ENCODE assay signal across 14 cellular contexts in genomic region chr19:45420356-45420755, GRCh38. TPM values are rescaled to one million over a fixed set of nuclear protein-coding genes. Genes with fewer than 3 reads are reported as not detected.
A peak's percentile ranks its signal among the peaks of the same experiment; 100 is the strongest.
DNase-seq lines count a peak whose midpoint lies in the region; ATAC-seq and TF ChIP-seq lines count a peak whose summit lies in the region.
"Had no signal": no experiment of that assay in that cellular context is flagged by ENCODE, and none has a peak within 500 bp of the region (broad histone marks: within the 10 kb centered on the region; RNA-seq: fewer than 3 reads in every experiment).

No MANE protein-coding gene starts in this region.

- peaks cover 46% of the 10 kb centered on the region for H3K4me1 Mint-ChIP-seq in activated CD4-positive, alpha-beta T cell treated with anti-CD3 and anti-CD28 coated beads, Interleukin-2, amount 10 ng/mL, durations not matched to agents 24 days and 14 days
- H3K4me1 Mint-ChIP-seq in activated naive CD8-positive, alpha-beta T cell (ENCODE audit: low read depth) = peaks cover 44% of the 10 kb centered on the region
- peaks cover 37% of the 10 kb centered on the region for H3K4me1 Mint-ChIP-seq in nephron progenitor cell

- H3K36me3 Mint-ChIP-seq in activated CD4-positive, alpha-beta T cell treated with anti-CD3 and anti-CD28 coated beads, Interleukin-2, amount 10 ng/mL, durations not matched to agents 24 days and 14 days (ENCODE audit: low read depth) = peaks cover 52% of the 10 kb centered on the region
- peaks cover 4% of the 10 kb centered on the region for H3K36me3 Mint-ChIP-seq in activated naive CD8-positive, alpha-beta T cell
- peaks cover 34% of the 10 kb centered on the region for H3K36me3 Mint-ChIP-seq in nephron progenitor cell (ENCODE audit: low read depth)
- H3K36me3 Mint-ChIP-seq: type B pancreatic cell had no signal

- BruUV-seq in IMR-90 (replicated peaks; lab: Mats Ljungman, UMichigan) = no TSS peak

- H3K27ac ChIP-seq in IMR-90 (ENCODE audit: insufficient read depth, low read length) = no peak overlapping the region
- H3K27ac ChIP-seq: WERI-Rb-1 had no signal

- H4K20me1 ChIP-seq in IMR-90 (ENCODE audit: insufficient read depth, low read length) = no peaks in the 10 kb centered on the region

- H2BK20ac ChIP-seq in IMR-90 (ENCODE audit: low read depth, low read length) = no peak overlapping the region

- peaks cover 43% of the 10 kb centered on the region for H3K36me3 ChIP-seq in IMR-90 (ENCODE audit: control insufficient read depth, insufficient read depth, low read length)

- H3K27me3 Mint-ChIP-seq in activated CD4-positive, alpha-beta T cell treated with anti-CD3 and anti-CD28 coated beads, Interleukin-2, amount 10 ng/mL, durations not matched to agents 24 days and 14 days = no peaks in the 10 kb centered on the region
- H3K27me3 Mint-ChIP-seq in activated naive CD8-positive, alpha-beta T cell = no peaks in the 10 kb centered on the region
- H3K27me3 Mint-ChIP-seq in nephron progenitor cell (ENCODE audit: low read depth, poor library complexity) = no peaks in the 10 kb centered on the region
- H3K27me3 Mint-ChIP-seq: type B pancreatic cell had no signal

- no peak overlapping the region for H3K4me2 ChIP-seq in IMR-90 (ENCODE audit: low read depth, low read length)

- no peak overlapping the region for H3K23ac ChIP-seq in IMR-90 (ENCODE audit: low read depth, low read length)

- in situ Hi-C loops in IMR-90 (cut with MboI; ENCODE audit: low sequenced_read_pairs) = no loop called here

- TF ChIP-seq POLR2A in IMR-90 (IDR thresholded peaks at IDR 0.05; ENCODE audit: low read depth, low read length) = no peak

- H2BK5ac ChIP-seq in IMR-90 (ENCODE audit: low read depth, low read length, poor library complexity, severe bottlenecking) = no peak overlapping the region

- no peaks in the 10 kb centered on the region for H3K9me3 Mint-ChIP-seq in activated CD4-positive, alpha-beta T cell treated with anti-CD3 and anti-CD28 coated beads, Interleukin-2, amount 10 ng/mL, durations not matched to agents 24 days and 14 days
- H3K9me3 Mint-ChIP-seq in activated naive CD8-positive, alpha-beta T cell (ENCODE audit: low read depth) = no peaks in the 10 kb centered on the region
- H3K9me3 Mint-ChIP-seq in nephron progenitor cell = no peaks in the 10 kb centered on the region
- H3K9me3 Mint-ChIP-seq: HFFc6, neural crest cell, type B pancreatic cell had no signal

- 86% methylated on average over 8 of the region's 10 CpGs; no CpG with 5 or more reads in 1 of the 2 experiments for WGBS in IMR-90 (ENCODE audit: extremely low coverage in 2 of 2, insufficient read length in 1 of 2), 2 experiments

- H3K9ac ChIP-seq in IMR-90 (ENCODE audit: low read depth, low read length) = no peak overlapping the region

- TF ChIP-seq RAD21 in IMR-90 (IDR thresholded peaks at IDR 0.05; ENCODE audit: low read length) = no peak

- no peak overlapping the region for H4K8ac ChIP-seq in IMR-90 (ENCODE audit: low read depth in 2 of 2, low read length in 2 of 2)

- no peak overlapping the region; the same call in 1 of the 2 replicates for H2AK5ac ChIP-seq in IMR-90 (ENCODE audit: low read depth, low read length)

- dilution Hi-C loops in IMR-90 (cut with HindIII; ENCODE audit: low sequenced_read_pairs, unreplicated experiment) = no loop called here

- H3K4me3 Mint-ChIP-seq in activated CD4-positive, alpha-beta T cell treated with anti-CD3 and anti-CD28 coated beads, Interleukin-2, amount 10 ng/mL, durations not matched to agents 24 days and 14 days = peak overlapping the region; percentile 18
- H3K4me3 Mint-ChIP-seq in activated naive CD8-positive, alpha-beta T cell = peak overlapping the region; percentile 28
- no peak overlapping the region for H3K4me3 Mint-ChIP-seq in nephron progenitor cell
- H3K4me3 Mint-ChIP-seq: HFFc6 had no signal

- intact Hi-C loops in activated CD4-positive, alpha-beta T cell treated with anti-CD3 and anti-CD28 coated beads, Interleukin-2, amount 10 ng/mL, durations not matched to agents 24 days and 14 days (cut with micrococcal nuclease) = loop anchor here (5.0 kb wide), 1 partner anchor 222 kb away; no protein-coding TSS in a partner anchor
- intact Hi-C loops in IMR-90 (cut with micrococcal nuclease) = no loop called here

- H3K4me1 ChIP-seq in IMR-90 (ENCODE audit: control insufficient read depth, insufficient read depth, low read length) = peaks cover 5% of the 10 kb centered on the region

- H3K27ac Mint-ChIP-seq in activated CD4-positive, alpha-beta T cell treated with anti-CD3 and anti-CD28 coated beads, Interleukin-2, amount 10 ng/mL, durations not matched to agents 24 days and 14 days = peak overlapping the region; percentile 9
- no peak overlapping the region for H3K27ac Mint-ChIP-seq in activated naive CD8-positive, alpha-beta T cell
- peak overlapping the region; percentile 93 for H3K27ac Mint-ChIP-seq in nephron progenitor cell
- H3K27ac Mint-ChIP-seq: type B pancreatic cell had no signal

- POLR2A ChIA-PET in IMR-90 (lab: Charles Lee; ENCODE audit: unreplicated experiment) = no interaction called here

- TF ChIP-seq CTCF in IMR-90 (conservative IDR thresholded peaks at IDR 0.05; ENCODE audit: low read depth, low read length) (no peak), nephron progenitor cell (IDR thresholded peaks at IDR 0.05) (no peak)

- ATAC-seq in IMR-90 (ENCODE audit: low read depth) (no peak), SK-N-SH treated with all-trans-retinoic acid at 6 μM for 48 hours (no peak)

- no peak overlapping the region for H3K14ac ChIP-seq in IMR-90 (replicated peaks; ENCODE audit: low read depth, low read length)

- peak overlapping the region; percentile 11 for H2AK9ac ChIP-seq in IMR-90 (replicated peaks; ENCODE audit: low read depth, low read length, poor library complexity)

- H2AFZ ChIP-seq in IMR-90 (replicated peaks; ENCODE audit: low read length, poor library complexity) = no peak overlapping the region

- H2BK15ac ChIP-seq in IMR-90 (ENCODE audit: low read depth, low read length) = no peak overlapping the region

- no peak overlapping the region for H3K4me3 ChIP-seq in IMR-90 (ENCODE audit: insufficient read depth, low read depth, low read length)
- H3K4me3 ChIP-seq: MG63 had no signal

- H3K56ac ChIP-seq in IMR-90 (ENCODE audit: extremely low read depth, insufficient read depth, low read length) = no peak overlapping the region

- H3K18ac ChIP-seq in IMR-90 (ENCODE audit: low read depth, low read length) = no peak overlapping the region

- H3K79me1 ChIP-seq in IMR-90 (ENCODE audit: low read depth in 1 of 2, low read length in 2 of 2) = peaks cover 14 to 51% of the 10 kb centered on the region in 2 experiments

- no peak overlapping the region for H4K91ac ChIP-seq in IMR-90 (ENCODE audit: insufficient read depth, low read depth, low read length)

- no peak overlapping the region for H4K5ac ChIP-seq in IMR-90 (ENCODE audit: low read depth, low read length)

- DNase-seq in activated CD4-positive, alpha-beta T cell treated with anti-CD3 and anti-CD28 coated beads, Interleukin-2, amount 10 ng/mL, durations not matched to agents 24 days and 14 days = no peak
- no peak for DNase-seq in activated CD4-positive, alpha-beta T cell treated with anti-CD3 and anti-CD28 coated beads, Interleukin-2, amount 50 U/mL, for 48 hours
- DNase-seq in IMR-90 (no peak), nephron progenitor cell (no peak), medulla oblongata (ENCODE audit: extremely low spot score) (no peak), H4 (ENCODE audit: low spot score) (no peak)
- DNase-seq: effector CD4-positive, alpha-beta T cell; HFFc6; MG63; WERI-Rb-1 had no signal

- no peak overlapping the region for H3K4ac ChIP-seq in IMR-90 (ENCODE audit: low read depth, low read length)

- H2BK120ac ChIP-seq in IMR-90 (ENCODE audit: low read depth, low read length) = no peak overlapping the region

- no peaks in the 10 kb centered on the region; the same call in 1 of the 2 replicates for H3K9me1 ChIP-seq in IMR-90 (ENCODE audit: insufficient read depth, low read length)

- H3K27me3 ChIP-seq in IMR-90 (ENCODE audit: control insufficient read depth, insufficient read depth, low read length) = no peaks in the 10 kb centered on the region
- H3K27me3 ChIP-seq: MG63 had no signal

- no peaks in the 10 kb centered on the region for H3K9me3 ChIP-seq in IMR-90 (ENCODE audit: control insufficient read depth, insufficient read depth, low read length)
- H3K9me3 ChIP-seq: MG63 had no signal

- CTCF ChIA-PET in IMR-90 (lab: Yijun Ruan, JAX) = no interaction called here

RNA-seq across cellular contexts. Expression of gene ERCC1, which starts 3.4 kb away (rescaled TPM):
- 123 and 124 TPM in 2 replicates for total RNA-seq in activated CD4-positive, alpha-beta T cell treated with anti-CD3 and anti-CD28 coated beads, Interleukin-2, amount 10 ng/mL, durations not matched to agents 24 days and 14 days
- total RNA-seq in IMR-90 (2012; rRNA removed) = 76.9 and 84.2 TPM in 2 replicates
- polyA plus RNA-seq in IMR-90 (2012; rRNA removed) = 132 and 153 TPM in 2 replicates
- polyA plus RNA-seq in IMR-90 (2012; cell fraction: cytosol; rRNA removed) = 113 and 118 TPM in 2 replicates
- polyA plus RNA-seq in IMR-90 (2012; cell fraction: nucleus; rRNA removed; ENCODE audit: low replicate concordance) = 152 and 183 TPM in 2 replicates
- 49.3 and 84.0 TPM in 2 replicates for total RNA-seq in H4 (2014; rRNA removed; shearing (Covaris generic))

RNA-seq across cellular contexts. Expression of gene POLR1G, which starts 13.9 kb away (rescaled TPM):
- total RNA-seq in activated CD4-positive, alpha-beta T cell treated with anti-CD3 and anti-CD28 coated beads, Interleukin-2, amount 10 ng/mL, durations not matched to agents 24 days and 14 days = 25.3 and 26.5 TPM in 2 replicates
- 10.3 and 12.5 TPM in 2 replicates for total RNA-seq in IMR-90 (2012; rRNA removed)
- 8.0 and 8.8 TPM in 2 replicates for polyA plus RNA-seq in IMR-90 (2012; rRNA removed)
- 3.3 and 3.9 TPM in 2 replicates for polyA plus RNA-seq in IMR-90 (2012; cell fraction: cytosol; rRNA removed)
- 2.0 and 2.1 TPM in 2 replicates for polyA plus RNA-seq in IMR-90 (2012; cell fraction: nucleus; rRNA removed; ENCODE audit: low replicate concordance)
- total RNA-seq in H4 (2014; rRNA removed; shearing (Covaris generic)) = 6.8 and 9.0 TPM in 2 replicates

RNA-seq across cellular contexts. Expression of gene PPP1R13L, which starts 15.5 kb away (rescaled TPM):
- 12.7 and 13.4 TPM in 2 replicates for total RNA-seq in activated CD4-positive, alpha-beta T cell treated with anti-CD3 and anti-CD28 coated beads, Interleukin-2, amount 10 ng/mL, durations not matched to agents 24 days and 14 days
- total RNA-seq in IMR-90 (2012; rRNA removed) = 0.56 and 3.0 TPM in 2 replicates
- 11.6 and 13.3 TPM in 2 replicates for polyA plus RNA-seq in IMR-90 (2012; rRNA removed)
- 11.6 and 19.4 TPM in 2 replicates for polyA plus RNA-seq in IMR-90 (2012; cell fraction: cytosol; rRNA removed)
- polyA plus RNA-seq in IMR-90 (2012; cell fraction: nucleus; rRNA removed; ENCODE audit: low replicate concordance) = 24.0 and 44.8 TPM in 2 replicates
- 0.14 and 1.1 TPM in 2 replicates for total RNA-seq in H4 (2014; rRNA removed; shearing (Covaris generic))

RNA-seq across cellular contexts. Expression of gene FOSB, which starts 47.4 kb away (rescaled TPM):
- total RNA-seq in activated CD4-positive, alpha-beta T cell treated with anti-CD3 and anti-CD28 coated beads, Interleukin-2, amount 10 ng/mL, durations not matched to agents 24 days and 14 days = 11.3 TPM in 2 replicates
- 11.1 and 31.9 TPM in 2 replicates for total RNA-seq in IMR-90 (2012; rRNA removed)
- 15.6 and 60.1 TPM in 2 replicates for polyA plus RNA-seq in IMR-90 (2012; rRNA removed)
- polyA plus RNA-seq in IMR-90 (2012; cell fraction: cytosol; rRNA removed) = 52.4 and 90.3 TPM in 2 replicates
- polyA plus RNA-seq in IMR-90 (2012; cell fraction: nucleus; rRNA removed; ENCODE audit: low replicate concordance) = 982 and 1,348 TPM in 2 replicates
- total RNA-seq in H4 (2014; rRNA removed; shearing (Covaris generic)) = 1.2 TPM in 1 of 2 replicates, not detected in the other

RNA-seq across cellular contexts. Expression of gene ERCC2, which starts 50.0 kb away (rescaled TPM):
- 30.9 and 33.6 TPM in 2 replicates for total RNA-seq in activated CD4-positive, alpha-beta T cell treated with anti-CD3 and anti-CD28 coated beads, Interleukin-2, amount 10 ng/mL, durations not matched to agents 24 days and 14 days
- 26.7 and 30.6 TPM in 2 replicates for total RNA-seq in IMR-90 (2012; rRNA removed)
- 66.5 and 75.6 TPM in 2 replicates for polyA plus RNA-seq in IMR-90 (2012; rRNA removed)
- 51.6 and 67.4 TPM in 2 replicates for polyA plus RNA-seq in IMR-90 (2012; cell fraction: cytosol; rRNA removed)
- 119 and 274 TPM in 2 replicates for polyA plus RNA-seq in IMR-90 (2012; cell fraction: nucleus; rRNA removed; ENCODE audit: low replicate concordance)
- 4.6 and 8.3 TPM in 2 replicates for total RNA-seq in H4 (2014; rRNA removed; shearing (Covaris generic))
